ENCODE assay signal across 26 cellular contexts in genomic region chr15:45654749-45655148, GRCh38. TPM values are rescaled to one million over a fixed set of nuclear protein-coding genes. Genes with fewer than 3 reads are reported as not detected.
"Had no signal": no experiment of that assay in that cellular context is flagged by ENCODE, and none has a peak within 500 bp of the region (broad histone marks: within the 10 kb centered on the region; RNA-seq: fewer than 3 reads in every experiment).

No MANE protein-coding gene starts in this region.

- H3K9me3 Mint-ChIP-seq: effector memory CD8-positive, alpha-beta T cell; memory B cell; stimulated activated naive CD8-positive, alpha-beta T cell treated with anti-CD3 and anti-CD28 coated beads, Interleukin-15, Interleukin-2, amounts not matched to agents 100 ng/mL and 50 ng/mL, for 24 hours had no signal

- DNase-seq: activated CD4-positive, alpha-beta T cell treated with anti-CD3 and anti-CD28 coated beads, Interleukin-2, amount 10 ng/mL, durations not matched to agents 7 days and 5 days; activated CD8-positive, alpha-beta T cell treated with anti-CD3 and anti-CD28 coated beads, Interleukin-2, amount 10 ng/mL, durations not matched to agents 7 days and 5 days; adrenal gland; central memory CD4-positive, alpha-beta T cell; dorsolateral prefrontal cortex; effector memory CD8-positive, alpha-beta T cell; glutamatergic neuron; hippocampal formation; left ventricle myocardium superior; psoas muscle; stimulated activated CD4-positive, alpha-beta T cell treated with anti-CD3 and anti-CD28 coated beads, Interleukin-12 subunit alpha, Interleukin-12 subunit beta, amount 100 ng/mL, for 4 hours; T-cell had no signal

- H3K27me3 ChIP-seq: adrenal gland, ascending aorta, dorsolateral prefrontal cortex, esophagus muscularis mucosa, right atrium auricular region, suprapubic skin, tibial nerve, vagina had no signal

- H3K4me1 ChIP-seq: adrenal gland had no signal

- H3K4me3 ChIP-seq: adrenal gland, ascending aorta, dorsolateral prefrontal cortex, esophagus muscularis mucosa, psoas muscle, right atrium auricular region, suprapubic skin, tibial nerve, vagina had no signal

- H3K4me3 Mint-ChIP-seq: activated CD4-positive, alpha-beta T cell treated with anti-CD3 and anti-CD28 coated beads, Interleukin-2, amount 10 ng/mL, durations not matched to agents 7 days and 5 days; activated CD8-positive, alpha-beta T cell treated with anti-CD3 and anti-CD28 coated beads, Interleukin-2, amount 10 ng/mL, durations not matched to agents 7 days and 5 days; effector memory CD8-positive, alpha-beta T cell; memory B cell; stimulated activated naive CD8-positive, alpha-beta T cell treated with anti-CD3 and anti-CD28 coated beads, Interleukin-15, Interleukin-2, amounts not matched to agents 100 ng/mL and 50 ng/mL, for 24 hours; T-cell; T-helper 2 cell treated with Interferon-gamma antibody and Interleukin-4, amounts not matched to agents 5 μg/mL and 100 μg/mL, for 36 hours had no signal

- H3K27me3 Mint-ChIP-seq: activated CD4-positive, alpha-beta T cell treated with anti-CD3 and anti-CD28 coated beads, Interleukin-2, amount 10 ng/mL, durations not matched to agents 7 days and 5 days; activated T-helper 17 cell treated with anti-CD3 and anti-CD28 coated beads, Interleukin-2, amount 50 U/mL, for 72 hours; effector memory CD8-positive, alpha-beta T cell; memory B cell; stimulated activated naive CD8-positive, alpha-beta T cell treated with anti-CD3 and anti-CD28 coated beads, Interleukin-15, Interleukin-2, amounts not matched to agents 100 ng/mL and 50 ng/mL, for 24 hours; T-cell had no signal

- H3K36me3 ChIP-seq: adrenal gland, right atrium auricular region, suprapubic skin, vagina had no signal

- H3K27ac ChIP-seq: dorsolateral prefrontal cortex, esophagus muscularis mucosa, psoas muscle, right atrium auricular region, suprapubic skin, tibial nerve, vagina, VCaP had no signal

- H3K9me3 ChIP-seq: adrenal gland, ascending aorta, esophagus muscularis mucosa, psoas muscle, right atrium auricular region, suprapubic skin, tibial nerve, vagina had no signal

- ATAC-seq: activated CD4-positive, CD25-positive, alpha-beta regulatory T cell treated with anti-CD3 and anti-CD28 coated beads, Interleukin-2, amount 50 U/mL, for 24 hours; activated CD8-positive, alpha-beta T cell treated with anti-CD3 and anti-CD28 coated beads, Interleukin-2, amount 10 ng/mL, durations not matched to agents 7 days and 5 days; activated naive CD4-positive, alpha-beta T cell treated with anti-CD3 and anti-CD28 coated beads, Interleukin-2, amount 50 U/mL, for 72 hours; activated T-helper 17 cell treated with anti-CD3 and anti-CD28 coated beads, Interleukin-2, amount 50 U/mL, for 72 hours; effector memory CD8-positive, alpha-beta T cell; psoas muscle; T-cell had no signal

- H3K27ac Mint-ChIP-seq: activated CD4-positive, alpha-beta T cell treated with anti-CD3 and anti-CD28 coated beads, Interleukin-2, amount 10 ng/mL, durations not matched to agents 7 days and 5 days; activated CD8-positive, alpha-beta T cell treated with anti-CD3 and anti-CD28 coated beads, Interleukin-2, amount 10 ng/mL, durations not matched to agents 7 days and 5 days; activated naive CD4-positive, alpha-beta T cell treated with anti-CD3 and anti-CD28 coated beads, Interleukin-2, amount 50 U/mL, for 72 hours; activated T-helper 17 cell treated with anti-CD3 and anti-CD28 coated beads, Interleukin-2, amount 50 U/mL, for 72 hours; memory B cell; stimulated activated naive CD8-positive, alpha-beta T cell treated with anti-CD3 and anti-CD28 coated beads, Interleukin-15, Interleukin-2, amounts not matched to agents 100 ng/mL and 50 ng/mL, for 24 hours; T-cell had no signal

RNA-seq across cellular contexts. Expression of gene SQOR, which starts 19.9 kb away (rescaled TPM):
- polyA plus RNA-seq: neural cell had no signal
